In the genomic region with DNA sequence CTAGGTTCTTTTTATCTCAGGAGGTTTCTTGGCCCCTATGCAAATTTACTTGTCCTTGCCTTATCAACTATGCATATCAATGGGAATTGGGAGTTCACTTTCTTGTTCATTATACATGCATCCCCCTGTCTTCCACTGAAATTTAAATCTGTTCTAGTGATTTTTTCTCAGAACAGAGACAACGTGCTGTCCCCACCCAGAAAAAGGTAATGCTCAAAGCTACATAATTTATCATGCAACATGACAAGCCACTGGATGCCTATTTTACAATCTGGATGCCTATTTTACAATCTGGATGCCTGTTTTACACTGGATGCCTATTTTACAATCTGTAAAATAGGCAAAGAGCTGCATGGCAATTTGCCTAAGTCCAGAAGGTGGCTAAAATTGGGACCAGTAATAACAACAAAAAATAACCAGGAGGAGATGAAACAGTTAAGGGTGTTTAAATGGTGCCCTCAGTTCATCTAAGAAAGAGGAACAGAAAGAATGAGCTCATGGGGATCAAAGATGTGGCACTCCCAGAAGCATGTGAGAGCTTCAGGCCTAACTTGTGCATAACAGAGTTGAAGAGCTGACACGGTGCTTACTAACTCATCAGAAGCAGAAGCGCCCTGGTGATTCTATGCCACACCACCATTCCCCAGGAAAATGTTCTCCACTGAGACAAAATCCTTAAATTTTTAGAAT, we compare ENCODE assay signal across 9 cellular contexts.
DNase-seq lines count a peak whose midpoint lies in the region; ATAC-seq and TF ChIP-seq lines count a peak whose summit lies in the region.
"Had no signal": no experiment of that assay in that cellular context is flagged by ENCODE, and none has a peak within 500 bp of the region (broad histone marks: within the 10 kb centered on the region; RNA-seq: fewer than 3 reads in every experiment).

No MANE protein-coding gene starts in this region.

- 69% methylated on average over 3 of the region's 3 CpGs for WGBS in suprapubic skin

- H3K36me3 ChIP-seq in suprapubic skin = no peaks in the 10 kb centered on the region

- no peaks in the 10 kb centered on the region for H3K27me3 ChIP-seq in suprapubic skin

- H3K4me3 ChIP-seq in suprapubic skin = no peak overlapping the region

- intact Hi-C loops in left cardiac atrium (cut with DNase I) = no loop called here

- H3K4me1 ChIP-seq in suprapubic skin = peaks cover 8% of the 10 kb centered on the region

- no peak for DNase-seq in left cardiac atrium
- no peak for DNase-seq in NCI-H1694 treated with DMSO at 0.1 percent for 48 hours (lab: John Stamatoyannopoulos, UW)
- no peak for DNase-seq in NK-92 treated with Interleukin-12 subunit alpha and Interleukin-12 subunit beta, amount 100 ng/mL, for 24 hours (lab: John Stamatoyannopoulos, UW)
- no peak for DNase-seq in A172 (ENCODE audit: low spot score)
- no peak for DNase-seq in suprapubic skin (ENCODE audit: low spot score in 2 of 2)
- DNase-seq: T-helper 1 cell had no signal

- no peak for TF ChIP-seq POLR2A in suprapubic skin (IDR thresholded peaks at IDR 0.05)

- H3K27ac ChIP-seq in suprapubic skin = no peak overlapping the region

- no peak for TF ChIP-seq EP300 in suprapubic skin (IDR thresholded peaks at IDR 0.05)

- TF ChIP-seq CTCF in suprapubic skin (IDR thresholded peaks at IDR 0.05) = no peak

- ATAC-seq in GM18511 (IDR thresholded peaks at IDR 0.05; ENCODE audit: unreplicated experiment) (peak; percentile 99), GM21526 (IDR thresholded peaks at IDR 0.05; ENCODE audit: low FRiP score, unreplicated experiment) (peak; percentile 100), HG03342 (IDR thresholded peaks at IDR 0.05; ENCODE audit: unreplicated experiment) (peak; percentile 100), left cardiac atrium (peak; percentile 71 to 77)

- H3K9me3 ChIP-seq in suprapubic skin = no peaks in the 10 kb centered on the region
